Comparison of ENCODE assay signal across 9 cellular contexts in genomic region chr1:9835758-9836631, GRCh38. TPM values are rescaled to one million over a fixed set of nuclear protein-coding genes. Genes with fewer than 3 reads are reported as not detected.
DNase-seq lines count a peak whose midpoint lies in the region; ATAC-seq and TF ChIP-seq lines count a peak whose summit lies in the region.
"Had no signal": no experiment of that assay in that cellular context is flagged by ENCODE, and none has a peak within 500 bp of the region (broad histone marks: within the 10 kb centered on the region; RNA-seq: fewer than 3 reads in every experiment).

No MANE protein-coding gene starts in this region.

- no peaks in the 10 kb centered on the region for H4K20me1 ChIP-seq in OCI-LY1 (ENCODE audit: insufficient read depth, low read length)

- no peaks in the 10 kb centered on the region for H3K27me3 ChIP-seq in OCI-LY1 (ENCODE audit: insufficient read depth, low read length)
- H3K27me3 ChIP-seq in esophagus squamous epithelium = peaks cover 0 to 14% (median 0%) of the 10 kb centered on the region in 4 donors

- peak; percentile 54 for DNase-seq in DMS53 treated with DMSO at 0.1 percent for 48 hours (lab: John Stamatoyannopoulos, UW; ENCODE audit: unreplicated experiment)
- DNase-seq in esophagus squamous epithelium (lab: John Stamatoyannopoulos, UW) = no peak
- DNase-seq in omental fat pad (ENCODE audit: low spot score) = no peak
- no peak for DNase-seq in UCSD-AML1 (lab: John Stamatoyannopoulos, UW; ENCODE audit: unreplicated experiment)
- DNase-seq in effector CD8-positive, alpha-beta T cell (lab: John Stamatoyannopoulos, UW) = no peak
- DNase-seq: NK-92 treated with Interleukin-12 subunit alpha and Interleukin-12 subunit beta, amount 100 ng/mL, for 24 hours had no signal

- H3F3A ChIP-seq in OCI-LY1 (ENCODE audit: insufficient read depth, low read length) = no peaks in the 10 kb centered on the region

- H3K27ac ChIP-seq in OCI-LY1 (ENCODE audit: low read depth, low read length, poor library complexity, severe bottlenecking) = peak overlapping the region; percentile 51
- H3K27ac ChIP-seq in esophagus squamous epithelium = peak overlapping the region; percentile 70 to 81 (median 76)

- H3K4me1 ChIP-seq in OCI-LY1 (ENCODE audit: insufficient read depth, low read length, severe bottlenecking) = peaks cover 40% of the 10 kb centered on the region
- peaks cover 19 to 74% (median 38%) of the 10 kb centered on the region in 3 donors for H3K4me1 ChIP-seq in esophagus squamous epithelium

- TF ChIP-seq CTCF in OCI-LY1 (IDR thresholded peaks at IDR 0.05; ENCODE audit: low read length) (no peak), esophagus squamous epithelium (IDR thresholded peaks at IDR 0.05) (no peak), omental fat pad (IDR thresholded peaks at IDR 0.05) (no peak)

- H3K79me2 ChIP-seq in OCI-LY1 (ENCODE audit: insufficient read depth, low read length) = no peaks in the 10 kb centered on the region

- WGBS in esophagus squamous epithelium, 2 donors = 5 to 20% methylated on average over 1 to 3 of the region's 15 CpGs

- H3K36me3 ChIP-seq in OCI-LY1 (ENCODE audit: insufficient read depth, low read length) (no peaks in the 10 kb centered on the region), esophagus squamous epithelium (no peaks in the 10 kb centered on the region)

- TF ChIP-seq POLR2A in esophagus squamous epithelium (IDR thresholded peaks at IDR 0.05) = no peak

- no peak overlapping the region for H2AFZ ChIP-seq in OCI-LY1 (ENCODE audit: low read length)

- H3K4me3 ChIP-seq in OCI-LY1 (ENCODE audit: low read depth, low read length, poor library complexity, severe bottlenecking) (no peak overlapping the region), esophagus squamous epithelium (peak overlapping the region in 2 of 4 donors; percentile 4 to 41)

- no peak overlapping the region; the same call in 1 of the 2 replicates for H3K9ac ChIP-seq in OCI-LY1 (ENCODE audit: low read length)

- ATAC-seq in omental fat pad (ENCODE audit: low FRiP score) (peak; percentile 80), HG03045 (IDR thresholded peaks at IDR 0.05; ENCODE audit: unreplicated experiment) (no peak), HG02981 (IDR thresholded peaks at IDR 0.05; ENCODE audit: unreplicated experiment) (no peak)

- intact Hi-C loops in esophagus squamous epithelium (cut with DNase I) = no loop called here

- H3K9me3 ChIP-seq in OCI-LY1 (ENCODE audit: low read length) (no peaks in the 10 kb centered on the region), esophagus squamous epithelium (no peaks in the 10 kb centered on the region)

- peak overlapping the region; percentile 25; the same call in 1 of the 2 replicates for H3K4me2 ChIP-seq in OCI-LY1 (ENCODE audit: low read length)

- no peaks in the 10 kb centered on the region for H3K9me2 ChIP-seq in OCI-LY1 (ENCODE audit: low read depth, low read length)

RNA-seq across cellular contexts. Expression of gene CLSTN1, which starts 12.2 kb away (rescaled TPM):
- total RNA-seq in esophagus squamous epithelium (10 to 100 TPM; 57.3 to 68.4 (median 65.3) TPM), omental fat pad (10 to 100 TPM; 28.3 to 41.0 (median 30.1) TPM)
